In the genomic region with DNA sequence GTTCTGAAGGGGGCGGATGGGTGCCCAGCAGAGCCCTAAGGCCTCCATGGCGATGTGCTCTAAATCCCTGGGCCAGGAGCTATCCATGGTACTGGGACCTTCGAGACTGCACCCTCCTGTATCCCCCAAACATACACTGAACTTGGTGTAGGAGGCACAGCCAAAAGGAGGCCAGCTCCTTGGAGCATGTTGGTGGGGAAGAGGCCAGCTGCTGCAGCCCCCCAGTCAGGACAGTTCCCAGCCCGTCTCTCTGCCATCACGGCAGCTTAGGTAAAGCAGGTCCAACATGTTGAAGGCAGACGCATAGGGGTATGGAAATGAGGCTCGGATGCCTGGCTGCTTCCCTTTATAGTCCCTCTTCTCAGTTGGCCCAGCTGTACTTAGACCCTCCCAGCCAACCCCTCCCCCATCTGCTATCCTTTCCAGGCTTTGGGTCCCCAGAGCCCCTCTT, we compare ENCODE assay signal across 11 cellular contexts. TPM values are rescaled to one million over a fixed set of nuclear protein-coding genes. Genes with fewer than 3 reads are reported as not detected.
DNase-seq lines count a peak whose midpoint lies in the region; ATAC-seq and TF ChIP-seq lines count a peak whose summit lies in the region.
"Had no signal": no experiment of that assay in that cellular context is flagged by ENCODE, and none has a peak within 500 bp of the region (broad histone marks: within the 10 kb centered on the region; RNA-seq: fewer than 3 reads in every experiment).

No MANE protein-coding gene starts in this region.

- no peak overlapping the region for H3K27ac Mint-ChIP-seq in nephron progenitor cell
- H3K27ac Mint-ChIP-seq in activated T-helper 2 cell treated with anti-CD3 and anti-CD28 coated beads, Interferon-gamma antibody, Interleukin-2, Interleukin-4, amounts not matched to agents 10 μg/mL and 5 μg/mL and 100 μg/mL, durations not matched to agents 14 hours and 24 hours and 36 hours, result no peak overlapping the region

- H3K4me3 Mint-ChIP-seq in nephron progenitor cell, result peak overlapping the region; percentile 70
- no peak overlapping the region for H3K4me3 Mint-ChIP-seq in activated T-helper 2 cell treated with anti-CD3 and anti-CD28 coated beads, Interferon-gamma antibody, Interleukin-2, Interleukin-4, amounts not matched to agents 10 μg/mL and 5 μg/mL and 100 μg/mL, durations not matched to agents 14 hours and 24 hours and 36 hours (ENCODE audit: low read depth)

- DNase-seq in H7 (peak; percentile 89), NCI-H82 treated with DMSO at 0.1 percent for 48 hours (lab: John Stamatoyannopoulos, UW; ENCODE audit: unreplicated experiment) (peak; percentile 51), dermis microvascular lymphatic vessel endothelial cell (ENCODE audit: low read depth in 2 of 2) (peak; percentile 5 to 42), nephron progenitor cell (peak; percentile 83), NCI-H2171 treated with DMSO at 0.1 percent for 48 hours (lab: John Stamatoyannopoulos, UW) (no peak), esophagus muscularis mucosa (ENCODE audit: extremely low spot score) (no peak)
- DNase-seq in activated T-helper 2 cell treated with anti-CD3 and anti-CD28 coated beads, Interferon-gamma antibody, Interleukin-2, Interleukin-4, amounts not matched to agents 10 μg/mL and 5 μg/mL and 100 μg/mL, durations not matched to agents 14 hours and 24 hours and 36 hours (ENCODE audit: low spot score), result no peak
- DNase-seq: body of pancreas had no signal

- 10% methylated on average over 7 of the region's 7 CpGs for WGBS in esophagus muscularis mucosa

- H3K4me1 Mint-ChIP-seq in nephron progenitor cell, result peaks cover 53% of the 10 kb centered on the region
- H3K4me1 Mint-ChIP-seq in activated T-helper 2 cell treated with anti-CD3 and anti-CD28 coated beads, Interferon-gamma antibody, Interleukin-2, Interleukin-4, amounts not matched to agents 10 μg/mL and 5 μg/mL and 100 μg/mL, durations not matched to agents 14 hours and 24 hours and 36 hours (ENCODE audit: low read depth), result peaks cover under 1% of the 10 kb centered on the region

- no peaks in the 10 kb centered on the region for H3K36me3 Mint-ChIP-seq in nephron progenitor cell (ENCODE audit: low read depth)
- no peaks in the 10 kb centered on the region for H3K36me3 Mint-ChIP-seq in activated T-helper 2 cell treated with anti-CD3 and anti-CD28 coated beads, Interferon-gamma antibody, Interleukin-2, Interleukin-4, amounts not matched to agents 10 μg/mL and 5 μg/mL and 100 μg/mL, durations not matched to agents 14 hours and 24 hours and 36 hours (ENCODE audit: low read depth)

- peaks cover 7% of the 10 kb centered on the region for H3K27me3 ChIP-seq in H7 (ENCODE audit: control insufficient read depth, insufficient read depth, low read length)
- peaks cover 0 to 70% (median 20%) of the 10 kb centered on the region in 4 donors for H3K27me3 ChIP-seq in esophagus muscularis mucosa

- peaks cover 28% of the 10 kb centered on the region for H3K27me3 Mint-ChIP-seq in nephron progenitor cell (ENCODE audit: low read depth, poor library complexity)
- H3K27me3 Mint-ChIP-seq in activated T-helper 2 cell treated with anti-CD3 and anti-CD28 coated beads, Interferon-gamma antibody, Interleukin-2, Interleukin-4, amounts not matched to agents 10 μg/mL and 5 μg/mL and 100 μg/mL, durations not matched to agents 14 hours and 24 hours and 36 hours (ENCODE audit: low read depth), result peaks cover 50% of the 10 kb centered on the region

- no peak for ATAC-seq in HG02678 (IDR thresholded peaks at IDR 0.05; ENCODE audit: unreplicated experiment)
- ATAC-seq: body of pancreas had no signal

- H3K36me3 ChIP-seq in H7 (replicated peaks; ENCODE audit: control insufficient read depth, insufficient read depth, low read length) (no peaks in the 10 kb centered on the region), esophagus muscularis mucosa (no peaks in the 10 kb centered on the region)
- H3K36me3 ChIP-seq: thyroid gland had no signal

- no peaks in the 10 kb centered on the region for H3K9me3 Mint-ChIP-seq in nephron progenitor cell
- no peaks in the 10 kb centered on the region for H3K9me3 Mint-ChIP-seq in activated T-helper 2 cell treated with anti-CD3 and anti-CD28 coated beads, Interferon-gamma antibody, Interleukin-2, Interleukin-4, amounts not matched to agents 10 μg/mL and 5 μg/mL and 100 μg/mL, durations not matched to agents 14 hours and 24 hours and 36 hours

- H3K9me3 ChIP-seq in esophagus muscularis mucosa, result no peaks in the 10 kb centered on the region
- H3K9me3 ChIP-seq: body of pancreas, thyroid gland had no signal

- peaks cover 10 to 16% (median 15%) of the 10 kb centered on the region in 4 donors for H3K4me1 ChIP-seq in esophagus muscularis mucosa

- H3K4me3 ChIP-seq in H7 (ENCODE audit: insufficient read depth, low read depth, low read length) (no peak overlapping the region), esophagus muscularis mucosa (no peak overlapping the region)
- H3K4me3 ChIP-seq: body of pancreas, thyroid gland had no signal

- intact Hi-C loops in activated T-helper 2 cell treated with anti-CD3 and anti-CD28 coated beads, Interferon-gamma antibody, Interleukin-2, Interleukin-4, amounts not matched to agents 10 μg/mL and 5 μg/mL and 100 μg/mL, durations not matched to agents 14 hours and 24 hours and 36 hours (cut with micrococcal nuclease), result no loop called here
- intact Hi-C loops in esophagus muscularis mucosa (cut with DNase I), result no loop called here

- TF ChIP-seq CTCF in nephron progenitor cell (IDR thresholded peaks at IDR 0.05) (no peak), esophagus muscularis mucosa (IDR thresholded peaks at IDR 0.05) (no peak)

- no peak for TF ChIP-seq EP300 in esophagus muscularis mucosa (IDR thresholded peaks at IDR 0.05)

- H3K27ac ChIP-seq in esophagus muscularis mucosa (replicated peaks in 1 of 4), result no peak overlapping the region
- H3K27ac ChIP-seq: body of pancreas, parathyroid adenoma, thyroid gland had no signal

- TF ChIP-seq POLR2A in esophagus muscularis mucosa (IDR thresholded peaks at IDR 0.05; ENCODE audit: low read depth), result no peak

RNA-seq across cellular contexts. Expression of a gene that starts 1.8 kb away (rescaled TPM):
- total RNA-seq in H7 (2014; rRNA removed; shearing (Covaris generic)), result 38.6 and 46.8 TPM in 2 replicates
- total RNA-seq in dermis microvascular lymphatic vessel endothelial cell, result not detected in 2 replicates
- 0.39 and 0.46 TPM in 2 replicates for total RNA-seq in activated T-helper 2 cell treated with anti-CD3 and anti-CD28 coated beads, Interferon-gamma antibody, Interleukin-2, Interleukin-4, amounts not matched to agents 10 μg/mL and 5 μg/mL and 100 μg/mL, durations not matched to agents 14 hours and 24 hours and 36 hours
- under 1 TPM in 1 of 4 donors, not detected in 3; 0.13 TPM for total RNA-seq in esophagus muscularis mucosa
- total RNA-seq: body of pancreas, thyroid gland had no signal

RNA-seq across cellular contexts. Expression of a gene that starts 11.5 kb away (rescaled TPM):
- 16.1 and 24.9 TPM in 2 replicates for total RNA-seq in H7 (2014; rRNA removed; shearing (Covaris generic))
- total RNA-seq in dermis microvascular lymphatic vessel endothelial cell (1.8 and 3.2 TPM in 2 replicates), esophagus muscularis mucosa (1 to 10 TPM in 2 of 4 donors, under 1 TPM in 1, not detected in 1; 0.84 to 1.4 (median 1.3) TPM)
- 21.0 and 26.6 TPM in 2 replicates for total RNA-seq in activated T-helper 2 cell treated with anti-CD3 and anti-CD28 coated beads, Interferon-gamma antibody, Interleukin-2, Interleukin-4, amounts not matched to agents 10 μg/mL and 5 μg/mL and 100 μg/mL, durations not matched to agents 14 hours and 24 hours and 36 hours

RNA-seq across cellular contexts. Expression of a gene that starts 35.8 kb away (rescaled TPM):
- 0.76 and 2.0 TPM in 2 replicates for total RNA-seq in H7 (2014; rRNA removed; shearing (Covaris generic))
- 0.13 TPM in 2 replicates for total RNA-seq in dermis microvascular lymphatic vessel endothelial cell
- total RNA-seq in activated T-helper 2 cell treated with anti-CD3 and anti-CD28 coated beads, Interferon-gamma antibody, Interleukin-2, Interleukin-4, amounts not matched to agents 10 μg/mL and 5 μg/mL and 100 μg/mL, durations not matched to agents 14 hours and 24 hours and 36 hours, result 1.2 and 1.3 TPM in 2 replicates
- total RNA-seq in esophagus muscularis mucosa, result 1 to 10 TPM; 1.7 to 6.6 (median 3.6) TPM

RNA-seq across cellular contexts. Expression of a gene that starts 54.1 kb away (rescaled TPM):
- 0.07 and 0.55 TPM in 2 replicates for total RNA-seq in H7 (2014; rRNA removed; shearing (Covaris generic))
- 21.6 and 37.4 TPM in 2 replicates for total RNA-seq in dermis microvascular lymphatic vessel endothelial cell
- 92.0 and 95.7 TPM in 2 replicates for total RNA-seq in activated T-helper 2 cell treated with anti-CD3 and anti-CD28 coated beads, Interferon-gamma antibody, Interleukin-2, Interleukin-4, amounts not matched to agents 10 μg/mL and 5 μg/mL and 100 μg/mL, durations not matched to agents 14 hours and 24 hours and 36 hours
- total RNA-seq in esophagus muscularis mucosa, result 10 to 100 TPM; 25.5 to 40.0 (median 31.4) TPM

Comparison
In these comparisons a context has a peak if more than half of its experiments do, and no peak if none do; other contexts are left out.
1. DNase-seq: peak in H7 (single experiment), NCI-H82 treated with DMSO at 0.1 percent for 48 hours (single experiment), dermis microvascular lymphatic vessel endothelial cell (2 of 2) and nephron progenitor cell (single experiment); none in NCI-H2171 treated with DMSO at 0.1 percent for 48 hours (single experiment), activated T-helper 2 cell treated with anti-CD3 and anti-CD28 coated beads, Interferon-gamma antibody, Interleukin-2, Interleukin-4, amounts not matched to agents 10 μg/mL and 5 μg/mL and 100 μg/mL, durations not matched to agents 14 hours and 24 hours and 36 hours (single experiment) and esophagus muscularis mucosa (single experiment).
2. RNA of a gene that starts 1.8 kb away (total RNA-seq): 38.6 to 46.8 TPM in H7; 0.39 to 0.46 TPM in activated T-helper 2 cell treated with anti-CD3 and anti-CD28 coated beads, Interferon-gamma antibody, Interleukin-2, Interleukin-4, amounts not matched to agents 10 μg/mL and 5 μg/mL and 100 μg/mL, durations not matched to agents 14 hours and 24 hours and 36 hours, 0.13 TPM in esophagus muscularis mucosa and not detected in dermis microvascular lymphatic vessel endothelial cell; every median in the first group is over 10 times any median in the second.